In genomic region chr2:23593396-23594078, GRCh38 we compare ENCODE assay signal across 16 cellular contexts.
DNase-seq lines count a peak whose midpoint lies in the region; ATAC-seq and TF ChIP-seq lines count a peak whose summit lies in the region.
"Had no signal": no experiment of that assay in that cellular context is flagged by ENCODE, and none has a peak within 500 bp of the region (broad histone marks: within the 10 kb centered on the region; RNA-seq: fewer than 3 reads in every experiment).

No MANE protein-coding gene starts in this region.

- H3K27ac Mint-ChIP-seq in natural killer cell treated with Interleukin-12 subunit alpha and Interleukin-12 subunit beta and Interleukin-15 and Interleukin-18, amount 100 ng/mL, for 72 hours, result no peak overlapping the region
- H3K27ac Mint-ChIP-seq in natural killer cell, result no peak overlapping the region
- H3K27ac Mint-ChIP-seq in osteocyte (ENCODE audit: unreplicated experiment), result peak overlapping the region; percentile 90
- no peak overlapping the region for H3K27ac Mint-ChIP-seq in Caco-2 (ENCODE audit: unreplicated experiment)
- H3K27ac Mint-ChIP-seq: activated naive CD8-positive, alpha-beta T cell treated with anti-CD3 and anti-CD28 coated beads, Interleukin-2, amount 50 U/mL, for 24 hours; activated T-helper 17 cell treated with anti-CD3 and anti-CD28 coated beads, Interleukin-2, amount 50 U/mL, for 72 hours; CD4-positive, CD25-positive, alpha-beta regulatory T cell; dendritic cell treated with granulocyte-macrophage colony-stimulating factor and Interleukin-4, amounts not matched to agents 40 ng/mL and 50 ng/mL, for 4 days had no signal

- H3K4me3 Mint-ChIP-seq in natural killer cell treated with Interleukin-12 subunit alpha and Interleukin-12 subunit beta and Interleukin-15 and Interleukin-18, amount 100 ng/mL, for 72 hours, result no peak overlapping the region
- no peak overlapping the region for H3K4me3 Mint-ChIP-seq in natural killer cell
- peak overlapping the region; percentile 20 for H3K4me3 Mint-ChIP-seq in osteocyte (ENCODE audit: unreplicated experiment)
- no peak overlapping the region for H3K4me3 Mint-ChIP-seq in Caco-2 (ENCODE audit: unreplicated experiment)
- H3K4me3 Mint-ChIP-seq: activated naive CD8-positive, alpha-beta T cell treated with anti-CD3 and anti-CD28 coated beads, Interleukin-2, amount 50 U/mL, for 24 hours; activated T-helper 17 cell treated with anti-CD3 and anti-CD28 coated beads, Interleukin-2, amount 50 U/mL, for 72 hours; CD4-positive, CD25-positive, alpha-beta regulatory T cell; dendritic cell treated with granulocyte-macrophage colony-stimulating factor and Interleukin-4, amounts not matched to agents 40 ng/mL and 50 ng/mL, for 4 days; HFFc6 had no signal

- no peaks in the 10 kb centered on the region for H3K9me3 Mint-ChIP-seq in natural killer cell treated with Interleukin-12 subunit alpha and Interleukin-12 subunit beta and Interleukin-15 and Interleukin-18, amount 100 ng/mL, for 72 hours
- no peaks in the 10 kb centered on the region for H3K9me3 Mint-ChIP-seq in natural killer cell
- no peaks in the 10 kb centered on the region for H3K9me3 Mint-ChIP-seq in osteocyte (ENCODE audit: unreplicated experiment)
- no peaks in the 10 kb centered on the region for H3K9me3 Mint-ChIP-seq in Caco-2 (ENCODE audit: unreplicated experiment)
- H3K9me3 Mint-ChIP-seq: activated naive CD8-positive, alpha-beta T cell treated with anti-CD3 and anti-CD28 coated beads, Interleukin-2, amount 50 U/mL, for 24 hours; activated T-helper 17 cell treated with anti-CD3 and anti-CD28 coated beads, Interleukin-2, amount 50 U/mL, for 72 hours; CD4-positive, CD25-positive, alpha-beta regulatory T cell; dendritic cell treated with granulocyte-macrophage colony-stimulating factor and Interleukin-4, amounts not matched to agents 40 ng/mL and 50 ng/mL, for 4 days; HFFc6 had no signal

- POLR2A ChIA-PET in Caco-2 (lab: Charles Lee), result no interaction called here

- no peak for ATAC-seq in natural killer cell treated with Interleukin-12 subunit alpha and Interleukin-12 subunit beta and Interleukin-15 and Interleukin-18, amount 100 ng/mL, for 72 hours
- ATAC-seq in natural killer cell (no peak), heart right ventricle (no peak), GM21619 (IDR thresholded peaks at IDR 0.05; ENCODE audit: unreplicated experiment) (no peak), GM18517 (IDR thresholded peaks at IDR 0.05; ENCODE audit: unreplicated experiment) (no peak)
- ATAC-seq: activated naive CD8-positive, alpha-beta T cell treated with anti-CD3 and anti-CD28 coated beads, Interleukin-2, amount 50 U/mL, for 24 hours; activated T-helper 17 cell treated with anti-CD3 and anti-CD28 coated beads, Interleukin-2, amount 50 U/mL, for 72 hours had no signal

- intact Hi-C loops in natural killer cell (cut with micrococcal nuclease), result no loop called here
- intact Hi-C loops in heart right ventricle (cut with DNase I), result no loop called here
- intact Hi-C loops in Caco-2 (cut with micrococcal nuclease; ENCODE audit: unreplicated experiment), result no loop called here

- DNase-seq in natural killer cell treated with Interleukin-12 subunit alpha and Interleukin-12 subunit beta and Interleukin-15 and Interleukin-18, amount 100 ng/mL, for 72 hours (ENCODE audit: low spot score), result peak; percentile 35
- DNase-seq in natural killer cell (no peak), heart right ventricle (no peak), osteocyte (ENCODE audit: extremely low spot score, unreplicated experiment) (no peak), islet precursor cell (no peak), Caco-2 (no peak)
- DNase-seq: activated CD4-positive, alpha-beta T cell treated with anti-CD3 and anti-CD28 coated beads for 4 hours; activated naive CD8-positive, alpha-beta T cell treated with anti-CD3 and anti-CD28 coated beads, Interleukin-2, amount 50 U/mL, for 24 hours; CD4-positive, CD25-positive, alpha-beta regulatory T cell; HFFc6 had no signal

- H3K4me1 ChIP-seq in heart right ventricle, result peaks cover 12 to 69% (median 44%) of the 10 kb centered on the region in 9 donors
- H3K4me1 ChIP-seq in Caco-2, result no peaks in the 10 kb centered on the region

- BruUV-seq in Caco-2 (replicated peaks; lab: Mats Ljungman, UMichigan), result no TSS peak

- H3K9me3 ChIP-seq in heart right ventricle (no peaks in the 10 kb centered on the region), Caco-2 (no peaks in the 10 kb centered on the region)
- H3K9me3 ChIP-seq: testis had no signal

- peaks cover 0 to 3% of the 10 kb centered on the region in 2 donors for H3K27me3 Mint-ChIP-seq in natural killer cell treated with Interleukin-12 subunit alpha and Interleukin-12 subunit beta and Interleukin-15 and Interleukin-18, amount 100 ng/mL, for 72 hours
- H3K27me3 Mint-ChIP-seq in natural killer cell (ENCODE audit: low read depth in 2 of 2) (peaks cover 0 to 10% of the 10 kb centered on the region in 2 donors), osteocyte (ENCODE audit: unreplicated experiment) (no peaks in the 10 kb centered on the region), Caco-2 (ENCODE audit: insufficient read depth, unreplicated experiment) (peaks cover 9% of the 10 kb centered on the region)
- H3K27me3 Mint-ChIP-seq: activated T-helper 17 cell treated with anti-CD3 and anti-CD28 coated beads, Interleukin-2, amount 50 U/mL, for 72 hours; CD4-positive, CD25-positive, alpha-beta regulatory T cell had no signal

- WGBS in heart right ventricle, 2 donors, result 81 to 88% methylated on average over 12 of the region's 12 CpGs

- H3K36me3 Mint-ChIP-seq in natural killer cell treated with Interleukin-12 subunit alpha and Interleukin-12 subunit beta and Interleukin-15 and Interleukin-18, amount 100 ng/mL, for 72 hours, result no peaks in the 10 kb centered on the region
- H3K36me3 Mint-ChIP-seq in natural killer cell (no peaks in the 10 kb centered on the region), osteocyte (ENCODE audit: unreplicated experiment) (no peaks in the 10 kb centered on the region), Caco-2 (ENCODE audit: insufficient read depth, unreplicated experiment) (peaks cover 6% of the 10 kb centered on the region)
- H3K36me3 Mint-ChIP-seq: CD4-positive, CD25-positive, alpha-beta regulatory T cell had no signal

- no peak overlapping the region for H3K4me3 ChIP-seq in heart right ventricle
- no peak overlapping the region for H3K4me3 ChIP-seq in Caco-2 (ENCODE audit: low read depth, low read length)
- H3K4me3 ChIP-seq: testis had no signal

- peak overlapping the region in 6 of 10 donors; percentile 5 to 76 (median 59) for H3K27ac ChIP-seq in heart right ventricle
- H3K27ac ChIP-seq: RWPE1 had no signal

- CTCF ChIA-PET in Caco-2 (lab: Charles Lee), result interaction anchor here (0.6 kb wide), 1 partner anchor 947 kb away, joined by 3 read pairs; no protein-coding TSS in a partner anchor

- H3K27me3 ChIP-seq in heart right ventricle (no peaks in the 10 kb centered on the region), Caco-2 (replicated peaks; ENCODE audit: control insufficient read depth, insufficient read depth, low read length) (no peaks in the 10 kb centered on the region; the same call in 1 of the 2 replicates)
- H3K27me3 ChIP-seq: testis had no signal

- H3K36me3 ChIP-seq in heart right ventricle (no peaks in the 10 kb centered on the region), Caco-2 (ENCODE audit: control insufficient read depth, insufficient read depth, low read length) (no peaks in the 10 kb centered on the region)

- TF ChIP-seq CTCF in natural killer cell (IDR thresholded peaks at IDR 0.05), result no peak
- TF ChIP-seq CTCF in heart right ventricle (IDR thresholded peaks at IDR 0.05), result no peak
- TF ChIP-seq CTCF in osteocyte (IDR thresholded peaks at IDR 0.05), result no peak
- no peak for TF ChIP-seq CTCF in Caco-2 (IDR thresholded peaks at IDR 0.05; ENCODE audit: insufficient read depth in 1 of 2, low read depth in 1 of 2, low read length in 1 of 2, severe bottlenecking in 1 of 2, unreplicated experiment in 1 of 2)

- H3K4me1 Mint-ChIP-seq in natural killer cell treated with Interleukin-12 subunit alpha and Interleukin-12 subunit beta and Interleukin-15 and Interleukin-18, amount 100 ng/mL, for 72 hours (ENCODE audit: low read depth in 2 of 2), result no peaks in the 10 kb centered on the region
- H3K4me1 Mint-ChIP-seq in natural killer cell, result no peaks in the 10 kb centered on the region
- peaks cover 34% of the 10 kb centered on the region for H3K4me1 Mint-ChIP-seq in osteocyte (ENCODE audit: unreplicated experiment)
- H3K4me1 Mint-ChIP-seq in Caco-2 (ENCODE audit: low read depth, unreplicated experiment), result no peaks in the 10 kb centered on the region
- H3K4me1 Mint-ChIP-seq: activated naive CD8-positive, alpha-beta T cell treated with anti-CD3 and anti-CD28 coated beads, Interleukin-2, amount 50 U/mL, for 24 hours; activated T-helper 17 cell treated with anti-CD3 and anti-CD28 coated beads, Interleukin-2, amount 50 U/mL, for 72 hours; CD4-positive, CD25-positive, alpha-beta regulatory T cell had no signal
